ENCODE assay signal across 27 cellular contexts in the genomic region with DNA sequence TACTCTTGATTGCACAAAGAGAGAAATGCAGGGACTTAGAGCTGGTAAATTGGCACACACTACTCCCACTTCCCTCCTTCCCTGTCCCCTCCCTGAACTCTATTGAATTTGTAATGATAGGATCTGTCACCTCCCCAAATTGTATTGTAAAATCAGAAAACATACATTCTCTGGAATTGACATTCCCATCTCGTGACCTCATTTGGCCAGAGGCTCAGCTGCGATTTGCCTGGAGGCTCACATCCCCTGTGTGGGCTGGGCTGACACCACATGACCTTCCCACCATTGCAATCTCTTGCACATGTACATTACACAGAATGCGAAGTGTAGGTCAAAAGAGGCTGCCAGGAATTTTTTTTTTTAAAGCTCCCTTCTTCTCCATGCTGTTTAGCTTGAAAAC.
A peak's percentile ranks its signal among the peaks of the same experiment; 100 is the strongest.
DNase-seq lines count a peak whose midpoint lies in the region; ATAC-seq and TF ChIP-seq lines count a peak whose summit lies in the region.
"Had no signal": no experiment of that assay in that cellular context is flagged by ENCODE, and none has a peak within 500 bp of the region (broad histone marks: within the 10 kb centered on the region; RNA-seq: fewer than 3 reads in every experiment).

No MANE protein-coding gene starts in this region.

- no peaks in the 10 kb centered on the region for H3K4me1 Mint-ChIP-seq in naive thymus-derived CD4-positive, alpha-beta T cell
- H3K4me1 Mint-ChIP-seq: activated B cell treated with CpG ODN at 0.5 μM for 24 hours, immature natural killer cell had no signal

- H3K4me3 ChIP-seq in fibroblast of mammary gland (ENCODE audit: control insufficient read depth, low read depth, low read length) (no peak overlapping the region), skeletal muscle cell (ENCODE audit: low read depth, low read length) (no peak overlapping the region), psoas muscle (no peak overlapping the region)
- H3K4me3 ChIP-seq in naive thymus-derived CD4-positive, alpha-beta T cell (ENCODE audit: low read length) = no peak overlapping the region
- H3K4me3 ChIP-seq: heart right ventricle, left ventricle myocardium inferior, mucosa of descending colon, tibial nerve had no signal

- POLR2A ChIA-PET in naive thymus-derived CD4-positive, alpha-beta T cell (lab: Charles Lee) = no interaction called here

- H3K9me3 Mint-ChIP-seq in naive thymus-derived CD4-positive, alpha-beta T cell = peaks cover 0 to 2% (median 0%) of the 10 kb centered on the region in 11 donors
- H3K9me3 Mint-ChIP-seq: activated B cell treated with CpG ODN at 0.5 μM for 24 hours; activated CD4-positive, alpha-beta memory T cell treated with anti-CD3 and anti-CD28 coated beads for 36 hours; immature natural killer cell; stimulated activated naive CD8-positive, alpha-beta T cell treated with anti-CD3 and anti-CD28 coated beads, Interleukin-15, Interleukin-2, amounts not matched to agents 100 ng/mL and 50 ng/mL, for 24 hours; T-helper 1 cell treated with Interleukin-12 subunit alpha and Interleukin-12 subunit beta and Interleukin-4 antibody, amounts not matched to agents 30 μg/mL and 1 μg/mL, for 36 hours had no signal

- H3K4me1 ChIP-seq in naive thymus-derived CD4-positive, alpha-beta T cell (ENCODE audit: control insufficient read depth in 2 of 2, insufficient read depth in 2 of 2, low read length in 2 of 2) = no peaks in the 10 kb centered on the region
- H3K4me1 ChIP-seq in psoas muscle = no peaks in the 10 kb centered on the region
- H3K4me1 ChIP-seq: tibial nerve had no signal

- H3K27me3 Mint-ChIP-seq in naive thymus-derived CD4-positive, alpha-beta T cell = no peaks in the 10 kb centered on the region
- H3K27me3 Mint-ChIP-seq: activated B cell treated with CpG ODN at 0.5 μM for 24 hours; activated CD4-positive, alpha-beta memory T cell treated with anti-CD3 and anti-CD28 coated beads for 36 hours; progenitor cell of endocrine pancreas; stimulated activated naive CD8-positive, alpha-beta T cell treated with anti-CD3 and anti-CD28 coated beads, Interleukin-15, Interleukin-2, amounts not matched to agents 100 ng/mL and 50 ng/mL, for 24 hours had no signal

- TF ChIP-seq CTCF in fibroblast of mammary gland (conservative IDR thresholded peaks at IDR 0.05; ENCODE audit: control insufficient read depth, insufficient read depth, low read depth, low read length) (no peak), psoas muscle (IDR thresholded peaks at IDR 0.05) (no peak)

- WGBS in psoas muscle, 3 donors = 58 to 65% (median 64%) methylated on average over 3 of the region's 3 CpGs

- no peaks in the 10 kb centered on the region for H3K9me3 ChIP-seq in naive thymus-derived CD4-positive, alpha-beta T cell (ENCODE audit: control insufficient read depth in 2 of 3, low read length in 3 of 3)
- H3K9me3 ChIP-seq in psoas muscle = no peaks in the 10 kb centered on the region
- H3K9me3 ChIP-seq: mucosa of descending colon, tibial nerve had no signal

- ATAC-seq in naive thymus-derived CD4-positive, alpha-beta T cell = no peak
- no peak for ATAC-seq in psoas muscle
- ATAC-seq: mucosa of descending colon had no signal

- H3K27ac ChIP-seq in naive thymus-derived CD4-positive, alpha-beta T cell (ENCODE audit: low read depth, low read length) = no peak overlapping the region
- no peak overlapping the region for H3K27ac ChIP-seq in psoas muscle
- H3K27ac ChIP-seq: heart right ventricle, left ventricle myocardium inferior, tibial nerve had no signal

- H3K36me3 Mint-ChIP-seq in naive thymus-derived CD4-positive, alpha-beta T cell = no peaks in the 10 kb centered on the region
- H3K36me3 Mint-ChIP-seq: activated CD4-positive, alpha-beta memory T cell treated with anti-CD3 and anti-CD28 coated beads for 36 hours; immature natural killer cell had no signal

- no peaks in the 10 kb centered on the region for H3K36me3 ChIP-seq in naive thymus-derived CD4-positive, alpha-beta T cell (ENCODE audit: control insufficient read depth in 2 of 3, insufficient read depth in 3 of 3, low read length in 3 of 3)
- H3K36me3 ChIP-seq in psoas muscle (ENCODE audit: insufficient read depth in 1 of 2, low read depth in 1 of 2) = no peaks in the 10 kb centered on the region
- H3K36me3 ChIP-seq: heart right ventricle, left ventricle myocardium inferior, tibial nerve had no signal

- intact Hi-C loops in naive thymus-derived CD4-positive, alpha-beta T cell (cut with micrococcal nuclease) = no loop called here
- intact Hi-C loops in psoas muscle (cut with DNase I) = no loop called here

- no peak overlapping the region for H3K4me3 Mint-ChIP-seq in naive thymus-derived CD4-positive, alpha-beta T cell
- H3K4me3 Mint-ChIP-seq: activated B cell treated with CpG ODN at 0.5 μM for 24 hours; activated CD4-positive, alpha-beta memory T cell treated with anti-CD3 and anti-CD28 coated beads for 36 hours; immature natural killer cell; stimulated activated naive CD8-positive, alpha-beta T cell treated with anti-CD3 and anti-CD28 coated beads, Interleukin-15, Interleukin-2, amounts not matched to agents 100 ng/mL and 50 ng/mL, for 24 hours; T-helper 1 cell treated with Interleukin-12 subunit alpha and Interleukin-12 subunit beta and Interleukin-4 antibody, amounts not matched to agents 30 μg/mL and 1 μg/mL, for 36 hours had no signal

- CTCF ChIA-PET in naive thymus-derived CD4-positive, alpha-beta T cell (lab: Charles Lee) = interaction anchor here (0.5 kb wide), 1 partner anchor 105 kb away, joined by 3 read pairs; no protein-coding TSS in a partner anchor

- no peaks in the 10 kb centered on the region for H3K27me3 ChIP-seq in naive thymus-derived CD4-positive, alpha-beta T cell (ENCODE audit: control insufficient read depth in 2 of 2, insufficient read depth in 2 of 2, low read length in 2 of 2)
- H3K27me3 ChIP-seq in psoas muscle (ENCODE audit: insufficient read depth in 3 of 3, low read length in 2 of 3) = no peaks in the 10 kb centered on the region
- H3K27me3 ChIP-seq: tibial nerve had no signal

- DNase-seq in HuH-7 (ENCODE audit: low spot score) (peak; percentile 7), RKO (ENCODE audit: low spot score) (peak; percentile 2), fibroblast of mammary gland (ENCODE audit: low read depth) (peak; percentile 52), skeletal muscle cell (ENCODE audit: low read depth) (peak; percentile 36), SW 1271 (lab: John Stamatoyannopoulos, UW) (no peak), psoas muscle (no peak)
- no peak for DNase-seq in naive thymus-derived CD4-positive, alpha-beta T cell
- DNase-seq: activated B cell treated with CpG ODN at 0.5 μM for 24 hours; activated CD4-positive, alpha-beta memory T cell treated with anti-CD3 and anti-CD28 coated beads for 36 hours; activated naive CD4-positive, alpha-beta T cell treated with Interleukin-2 at 50 U/mL for 16 hours; activated T-cell treated with anti-CD3 and anti-CD28 coated beads, Interleukin-2, amount 50 U/mL, for 1 hour; DMS79 treated with DMSO at 0.1 percent for 48 hours; effector CD4-positive, alpha-beta T cell; immature natural killer cell; left ventricle myocardium inferior; mucosa of descending colon; NCI-H1417 treated with DMSO at 0.1 percent for 48 hours; NCI-H2171 treated with DMSO at 0.1 percent for 48 hours; NCI-H82; SIG-M5; small intestine; stimulated activated CD4-positive, alpha-beta T cell treated with anti-CD3 and anti-CD28 coated beads, Interleukin-2, amount 100 ng/mL, for 48 hours had no signal

- H3K27ac Mint-ChIP-seq in naive thymus-derived CD4-positive, alpha-beta T cell = no peak overlapping the region
- H3K27ac Mint-ChIP-seq: activated B cell treated with CpG ODN at 0.5 μM for 24 hours; activated CD4-positive, alpha-beta memory T cell treated with anti-CD3 and anti-CD28 coated beads for 36 hours; immature natural killer cell; progenitor cell of endocrine pancreas; stimulated activated naive CD8-positive, alpha-beta T cell treated with anti-CD3 and anti-CD28 coated beads, Interleukin-15, Interleukin-2, amounts not matched to agents 100 ng/mL and 50 ng/mL, for 24 hours; T-helper 1 cell treated with Interleukin-12 subunit alpha and Interleukin-12 subunit beta and Interleukin-4 antibody, amounts not matched to agents 30 μg/mL and 1 μg/mL, for 36 hours had no signal

Comparison
In these comparisons a context has a peak if more than half of its experiments do, and no peak if none do; other contexts are left out.
1. DNase-seq: peak in HuH-7 (single experiment), RKO (single experiment), fibroblast of mammary gland (single experiment) and skeletal muscle cell (single experiment); none in SW 1271 (0 of 2), naive thymus-derived CD4-positive, alpha-beta T cell (0 of 9) and psoas muscle (0 of 2).